9 cellular contexts compared by ENCODE assay signal in the genomic region with DNA sequence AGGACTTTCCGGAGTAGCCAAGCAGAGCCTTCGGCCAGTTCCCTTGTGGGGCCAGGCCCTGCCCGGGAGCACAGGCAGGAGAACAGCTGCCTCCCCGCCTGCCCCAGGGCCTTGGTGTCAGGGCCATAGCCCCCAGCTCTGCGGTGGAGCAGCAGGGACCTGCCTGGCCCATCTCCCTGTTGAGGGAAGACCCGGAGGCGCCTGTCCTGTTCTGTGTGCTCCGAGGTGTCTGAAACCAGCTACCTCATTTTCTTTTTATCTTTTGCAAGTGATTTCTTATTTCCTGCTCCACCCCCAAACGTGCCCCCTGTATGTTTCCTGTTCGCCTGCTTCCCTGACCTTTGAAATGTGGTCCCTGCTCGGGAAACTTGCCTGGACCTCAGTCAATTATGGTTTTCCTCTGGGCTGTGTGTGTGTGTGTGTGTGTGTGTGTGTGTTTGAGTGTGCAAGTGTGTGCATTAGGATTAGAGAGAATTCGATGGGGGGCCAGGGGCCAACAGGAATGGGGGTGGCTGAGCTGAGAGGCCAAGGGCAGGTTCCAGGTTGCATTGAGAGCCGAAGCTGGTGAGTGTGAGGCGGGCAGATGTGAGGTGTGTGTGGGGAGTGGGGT. TPM values are rescaled to one million over a fixed set of nuclear protein-coding genes. Genes with fewer than 3 reads are reported as not detected.
A peak's percentile ranks its signal among the peaks of the same experiment; 100 is the strongest.
DNase-seq lines count a peak whose midpoint lies in the region; ATAC-seq and TF ChIP-seq lines count a peak whose summit lies in the region.
"Had no signal": no experiment of that assay in that cellular context is flagged by ENCODE, and none has a peak within 500 bp of the region (broad histone marks: within the 10 kb centered on the region; RNA-seq: fewer than 3 reads in every experiment).

No MANE protein-coding gene starts in this region.

- no peaks in the 10 kb centered on the region for H3K9me3 Mint-ChIP-seq in T-helper 2 cell treated with Interferon-gamma antibody and Interleukin-4, amounts not matched to agents 5 μg/mL and 100 μg/mL, for 36 hours
- no peaks in the 10 kb centered on the region for H3K9me3 Mint-ChIP-seq in activated T-helper 17 cell treated with anti-CD3 and anti-CD28 coated beads, Interleukin-2, amount 50 U/mL, for 72 hours
- H3K9me3 Mint-ChIP-seq in stimulated activated naive CD8-positive, alpha-beta T cell treated with anti-CD3 and anti-CD28 coated beads, Interleukin-15, amount 100 ng/mL, for 72 hours, result no peaks in the 10 kb centered on the region

- intact Hi-C loops in right lobe of liver (cut with DNase I), result no loop called here
- intact Hi-C loops in vagina (cut with DNase I), result no loop called here

- no peaks in the 10 kb centered on the region for H3K36me3 Mint-ChIP-seq in T-helper 2 cell treated with Interferon-gamma antibody and Interleukin-4, amounts not matched to agents 5 μg/mL and 100 μg/mL, for 36 hours (ENCODE audit: low read depth)
- H3K36me3 Mint-ChIP-seq in activated T-helper 17 cell treated with anti-CD3 and anti-CD28 coated beads, Interleukin-2, amount 50 U/mL, for 72 hours (ENCODE audit: low read depth), result no peaks in the 10 kb centered on the region

- TF ChIP-seq POLR2A in right lobe of liver (IDR thresholded peaks at IDR 0.05) (peak; percentile 53), vagina (IDR thresholded peaks at IDR 0.05) (no peak)

- no peak for DNase-seq in T-helper 2 cell treated with Interferon-gamma antibody and Interleukin-4, amounts not matched to agents 5 μg/mL and 100 μg/mL, for 36 hours (ENCODE audit: low spot score)
- DNase-seq in T-helper 2 cell (no peak), right lobe of liver (peak; percentile 36 to 62 (median 61)), NCI-H1417 treated with DMSO at 0.1 percent for 48 hours (lab: John Stamatoyannopoulos, UW) (no peak), vagina (ENCODE audit: extremely low spot score in 2 of 2) (no peak), germinal center (ENCODE audit: low spot score) (no peak)
- DNase-seq in stimulated activated naive CD8-positive, alpha-beta T cell treated with anti-CD3 and anti-CD28 coated beads, Interleukin-15, amount 100 ng/mL, for 72 hours, result peak in 1 of 2 donors; percentile 23
- DNase-seq: 8988T had no signal

- no peak for ATAC-seq in activated T-helper 17 cell treated with anti-CD3 and anti-CD28 coated beads, Interleukin-2, amount 50 U/mL, for 72 hours (replicated peaks)
- ATAC-seq in right lobe of liver, result peak; percentile 35 to 50 (median 42)
- peak; percentile 69 for ATAC-seq in stimulated activated naive CD8-positive, alpha-beta T cell treated with anti-CD3 and anti-CD28 coated beads, Interleukin-15, amount 100 ng/mL, for 72 hours

- H3K4me3 ChIP-seq in right lobe of liver (peak overlapping the region in 1 of 3 donors; percentile 7), vagina (no peak overlapping the region)

- peak overlapping the region; percentile 62 for H3K27ac Mint-ChIP-seq in T-helper 2 cell treated with Interferon-gamma antibody and Interleukin-4, amounts not matched to agents 5 μg/mL and 100 μg/mL, for 36 hours
- peak overlapping the region; percentile 13 for H3K27ac Mint-ChIP-seq in activated T-helper 17 cell treated with anti-CD3 and anti-CD28 coated beads, Interleukin-2, amount 50 U/mL, for 72 hours
- H3K27ac Mint-ChIP-seq in stimulated activated naive CD8-positive, alpha-beta T cell treated with anti-CD3 and anti-CD28 coated beads, Interleukin-15, amount 100 ng/mL, for 72 hours, result peak overlapping the region; percentile 65 to 85

- H3K27ac ChIP-seq in right lobe of liver (peak overlapping the region; percentile 54 to 83 (median 54)), vagina (no peak overlapping the region)

- 13% methylated on average over 9 of the region's 14 CpGs for WGBS in right lobe of liver (ENCODE audit: insufficient coverage, low coverage, low lambda C conversion rate, missing lambda C conversion rate)

- H3K27me3 ChIP-seq in right lobe of liver (no peaks in the 10 kb centered on the region), vagina (no peaks in the 10 kb centered on the region)

- H3K4me1 Mint-ChIP-seq in T-helper 2 cell treated with Interferon-gamma antibody and Interleukin-4, amounts not matched to agents 5 μg/mL and 100 μg/mL, for 36 hours (ENCODE audit: low read depth), result peaks cover 52% of the 10 kb centered on the region
- peaks cover 26% of the 10 kb centered on the region for H3K4me1 Mint-ChIP-seq in activated T-helper 17 cell treated with anti-CD3 and anti-CD28 coated beads, Interleukin-2, amount 50 U/mL, for 72 hours
- H3K4me1 Mint-ChIP-seq in stimulated activated naive CD8-positive, alpha-beta T cell treated with anti-CD3 and anti-CD28 coated beads, Interleukin-15, amount 100 ng/mL, for 72 hours, result peaks cover 76% of the 10 kb centered on the region

- peaks cover 4% of the 10 kb centered on the region for H3K27me3 Mint-ChIP-seq in T-helper 2 cell treated with Interferon-gamma antibody and Interleukin-4, amounts not matched to agents 5 μg/mL and 100 μg/mL, for 36 hours (ENCODE audit: low read depth)
- H3K27me3 Mint-ChIP-seq in activated T-helper 17 cell treated with anti-CD3 and anti-CD28 coated beads, Interleukin-2, amount 50 U/mL, for 72 hours, result no peaks in the 10 kb centered on the region
- H3K27me3 Mint-ChIP-seq in stimulated activated naive CD8-positive, alpha-beta T cell treated with anti-CD3 and anti-CD28 coated beads, Interleukin-15, amount 100 ng/mL, for 72 hours, result peaks cover 8% of the 10 kb centered on the region

- H3K4me3 Mint-ChIP-seq in T-helper 2 cell treated with Interferon-gamma antibody and Interleukin-4, amounts not matched to agents 5 μg/mL and 100 μg/mL, for 36 hours, result peak overlapping the region; percentile 65
- H3K4me3 Mint-ChIP-seq in activated T-helper 17 cell treated with anti-CD3 and anti-CD28 coated beads, Interleukin-2, amount 50 U/mL, for 72 hours, result peak overlapping the region; percentile 12
- H3K4me3 Mint-ChIP-seq in stimulated activated naive CD8-positive, alpha-beta T cell treated with anti-CD3 and anti-CD28 coated beads, Interleukin-15, amount 100 ng/mL, for 72 hours, result peak overlapping the region; percentile 56 to 60

- TF ChIP-seq CTCF in right lobe of liver (IDR thresholded peaks at IDR 0.05), result no peak
- TF ChIP-seq CTCF in vagina (IDR thresholded peaks at IDR 0.05), result no peak

- no peaks in the 10 kb centered on the region for H3K9me3 ChIP-seq in right lobe of liver
- no peaks in the 10 kb centered on the region for H3K9me3 ChIP-seq in vagina

- peaks cover 0 to 75% (median 37%) of the 10 kb centered on the region in 4 donors for H3K4me1 ChIP-seq in right lobe of liver
- H3K4me1 ChIP-seq in vagina, result peaks cover 53% of the 10 kb centered on the region

- H3K36me3 ChIP-seq in right lobe of liver, result no peaks in the 10 kb centered on the region
- no peaks in the 10 kb centered on the region for H3K36me3 ChIP-seq in vagina

RNA-seq across cellular contexts. Expression of a gene that starts 19.1 kb away (rescaled TPM):
- total RNA-seq in activated T-helper 17 cell treated with anti-CD3 and anti-CD28 coated beads, Interleukin-2, amount 50 U/mL, for 72 hours, result 1 to 10 TPM; 4.6 to 6.0 TPM
- total RNA-seq in right lobe of liver (100 to 1,000 TPM in 2 of 6 experiments, 10 to 100 TPM in 4; 74.4 to 120 (median 88.2) TPM), vagina (42.5 TPM)

RNA-seq across cellular contexts. Expression of a gene that starts 59.7 kb away (rescaled TPM):
- total RNA-seq in activated T-helper 17 cell treated with anti-CD3 and anti-CD28 coated beads, Interleukin-2, amount 50 U/mL, for 72 hours, result 10 to 100 TPM; 26.6 to 38.7 TPM
- total RNA-seq in right lobe of liver (10 to 100 TPM; 39.4 to 70.9 (median 62.4) TPM), vagina (38.1 TPM)

Comparison
In these comparisons a context has a peak if more than half of its experiments do, and no peak if none do; other contexts are left out.
1. DNase-seq: peak in right lobe of liver (3 of 3); none in T-helper 2 cell treated with Interferon-gamma antibody and Interleukin-4, amounts not matched to agents 5 μg/mL and 100 μg/mL, for 36 hours (single experiment), T-helper 2 cell (0 of 5), NCI-H1417 treated with DMSO at 0.1 percent for 48 hours (single experiment), vagina (0 of 2) and germinal center (single experiment).
2. H3K27ac Mint-ChIP-seq: peak in every context shown above with its lines; median percentile 75 in stimulated activated naive CD8-positive, alpha-beta T cell treated with anti-CD3 and anti-CD28 coated beads, Interleukin-15, amount 100 ng/mL, for 72 hours; 62 in T-helper 2 cell treated with Interferon-gamma antibody and Interleukin-4, amounts not matched to agents 5 μg/mL and 100 μg/mL, for 36 hours; 13 in activated T-helper 17 cell treated with anti-CD3 and anti-CD28 coated beads, Interleukin-2, amount 50 U/mL, for 72 hours.
3. H3K4me3 Mint-ChIP-seq: peak in every context shown above with its lines; median percentile 65 in T-helper 2 cell treated with Interferon-gamma antibody and Interleukin-4, amounts not matched to agents 5 μg/mL and 100 μg/mL, for 36 hours; 58 in stimulated activated naive CD8-positive, alpha-beta T cell treated with anti-CD3 and anti-CD28 coated beads, Interleukin-15, amount 100 ng/mL, for 72 hours; 12 in activated T-helper 17 cell treated with anti-CD3 and anti-CD28 coated beads, Interleukin-2, amount 50 U/mL, for 72 hours.